8 cellular contexts compared by ENCODE assay signal in genomic region chr9:72521416-72521815, GRCh38. TPM values are rescaled to one million over a fixed set of nuclear protein-coding genes. Genes with fewer than 3 reads are reported as not detected.
"Had no signal": no experiment of that assay in that cellular context is flagged by ENCODE, and none has a peak within 500 bp of the region (broad histone marks: within the 10 kb centered on the region; RNA-seq: fewer than 3 reads in every experiment).

TSS of gene TMC1 (plus strand) at chr9:72521608. CDS start at chr9:72648649, 127,041 bp downstream.

RNA-seq across cellular contexts. Expression of gene TMC1, which starts in this region (rescaled TPM):
- total RNA-seq: kidney epithelial cell; naive thymus-derived CD4-positive, alpha-beta T cell; natural killer cell treated with Interleukin-12 subunit alpha and Interleukin-12 subunit beta and Interleukin-15 and Interleukin-18, amount 100 ng/mL, for 72 hours; progenitor cell of endocrine pancreas; right atrium auricular region; smooth muscle cell; upper lobe of right lung had no signal
- polyA plus RNA-seq: naive thymus-derived CD4-positive, alpha-beta T cell; neural cell; smooth muscle cell had no signal
